In the genomic region with DNA sequence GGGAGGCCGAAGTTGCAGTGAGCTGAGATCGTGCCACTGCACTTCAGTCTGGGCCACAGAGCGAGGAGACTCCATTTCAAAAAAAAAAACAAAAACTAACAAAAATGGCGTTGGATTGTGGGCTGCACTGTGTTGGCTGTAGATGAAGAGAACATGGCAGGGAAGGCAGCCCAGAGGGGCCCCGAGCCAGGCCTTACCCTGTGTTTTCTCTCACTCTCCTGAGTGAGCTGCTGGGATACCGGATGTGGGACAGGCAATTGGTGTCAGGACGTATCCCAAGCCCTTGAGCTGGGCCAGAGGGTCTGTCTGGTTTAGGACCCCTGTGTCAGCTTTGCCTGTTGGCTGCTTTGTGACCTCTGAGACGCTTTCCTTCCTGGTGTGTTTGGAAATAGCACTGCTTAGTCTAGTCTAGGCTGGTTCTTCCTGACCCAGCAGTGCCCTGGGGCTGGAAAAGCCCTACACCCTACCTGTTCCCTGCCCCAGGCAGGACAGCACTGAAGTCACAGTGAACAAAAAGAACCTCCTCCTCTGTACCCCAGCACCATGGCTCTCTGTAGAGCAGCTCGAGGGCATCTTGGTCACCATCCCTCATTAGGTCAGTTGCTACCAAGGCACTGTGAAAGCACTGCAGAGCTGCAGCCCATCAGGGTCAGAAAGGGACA, we compare ENCODE assay signal across 12 cellular contexts.
"Had no signal": no experiment of that assay in that cellular context is flagged by ENCODE, and none has a peak within 500 bp of the region (broad histone marks: within the 10 kb centered on the region; RNA-seq: fewer than 3 reads in every experiment).

No MANE protein-coding gene starts in this region.

- H3K9me3 Mint-ChIP-seq: activated naive CD4-positive, alpha-beta T cell treated with anti-CD3 and anti-CD28 coated beads for 36 hours; activated T-helper 2 cell treated with anti-CD3 and anti-CD28 coated beads, Interferon-gamma antibody, Interleukin-2, Interleukin-4, amounts not matched to agents 10 μg/mL and 5 μg/mL and 100 μg/mL, durations not matched to agents 14 hours and 24 hours and 36 hours; immature natural killer cell; mesothelial cell of epicardium; stimulated activated memory B cell treated with anti-CD40 and anti-IgM and Interleukin-4, amounts not matched to agents 10 μg/mL and 1 μg/mL and 100 μg/mL, for 72 hours had no signal

- H3K4me1 ChIP-seq: parathyroid adenoma had no signal

- H3K4me3 ChIP-seq: lung, transverse colon had no signal

- H3K27me3 ChIP-seq: foreskin keratinocyte, transverse colon had no signal

- ATAC-seq: foreskin keratinocyte; stimulated activated memory B cell treated with anti-CD40 and anti-IgM and Interleukin-4, amounts not matched to agents 10 μg/mL and 1 μg/mL and 100 μg/mL, for 72 hours had no signal

- H3K27ac Mint-ChIP-seq: activated naive CD4-positive, alpha-beta T cell treated with anti-CD3 and anti-CD28 coated beads for 36 hours; activated T-helper 2 cell treated with anti-CD3 and anti-CD28 coated beads, Interferon-gamma antibody, Interleukin-2, Interleukin-4, amounts not matched to agents 10 μg/mL and 5 μg/mL and 100 μg/mL, durations not matched to agents 14 hours and 24 hours and 36 hours; mesothelial cell of epicardium; stimulated activated memory B cell treated with anti-CD40 and anti-IgM and Interleukin-4, amounts not matched to agents 10 μg/mL and 1 μg/mL and 100 μg/mL, for 72 hours had no signal

- H3K27ac ChIP-seq: foreskin keratinocyte, parathyroid adenoma, transverse colon, VCaP had no signal

- DNase-seq: activated CD8-positive, alpha-beta memory T cell treated with anti-CD3 and anti-CD28 coated beads for 24 hours; activated naive CD4-positive, alpha-beta T cell treated with anti-CD3 and anti-CD28 coated beads for 36 hours; foreskin keratinocyte; immature natural killer cell; retina; transverse colon had no signal

- H3K27me3 Mint-ChIP-seq: stimulated activated memory B cell treated with anti-CD40 and anti-IgM and Interleukin-4, amounts not matched to agents 10 μg/mL and 1 μg/mL and 100 μg/mL, for 72 hours had no signal

- H3K4me1 Mint-ChIP-seq: mesothelial cell of epicardium had no signal

- H3K4me3 Mint-ChIP-seq: activated naive CD4-positive, alpha-beta T cell treated with anti-CD3 and anti-CD28 coated beads for 36 hours; immature natural killer cell; mesothelial cell of epicardium; stimulated activated memory B cell treated with anti-CD40 and anti-IgM and Interleukin-4, amounts not matched to agents 10 μg/mL and 1 μg/mL and 100 μg/mL, for 72 hours had no signal

- H3K9me3 ChIP-seq: transverse colon had no signal
